Comparison of ENCODE assay signal across 1 cellular context in the genomic region with DNA sequence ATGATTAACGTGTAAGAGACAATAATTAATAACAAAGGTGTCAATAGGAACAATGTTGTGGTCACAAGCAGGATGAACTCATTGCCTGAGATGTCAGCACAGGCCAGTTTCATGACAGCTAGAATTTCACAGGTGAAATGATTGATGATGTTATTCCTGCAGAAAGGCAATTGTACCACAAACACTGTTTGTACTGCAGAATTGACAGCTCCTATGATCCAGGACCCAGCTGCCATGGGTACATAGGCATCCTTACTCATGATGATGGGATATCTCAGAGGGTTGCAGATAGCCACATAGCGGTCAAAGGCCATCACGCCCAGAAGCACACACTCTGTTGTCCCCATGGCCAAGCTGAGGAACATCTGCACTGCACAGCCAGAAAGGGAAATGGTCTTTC. TPM values are rescaled to one million over a fixed set of nuclear protein-coding genes. Genes with fewer than 3 reads are reported as not detected.
"Had no signal": no experiment of that assay in that cellular context is flagged by ENCODE, and none has a peak within 500 bp of the region (broad histone marks: within the 10 kb centered on the region; RNA-seq: fewer than 3 reads in every experiment).

No MANE protein-coding gene starts in this region.

RNA-seq across cellular contexts. Expression of a gene that starts 0.5 kb away (rescaled TPM):
- total RNA-seq: G401 had no signal

RNA-seq across cellular contexts. Expression of a gene that starts 6.7 kb away (rescaled TPM):
- total RNA-seq: G401 had no signal

RNA-seq across cellular contexts. Expression of a gene that starts 19.3 kb away (rescaled TPM):
- total RNA-seq: G401 had no signal

RNA-seq across cellular contexts. Expression of a gene that starts 29.8 kb away (rescaled TPM):
- total RNA-seq: G401 had no signal
